In the genomic region with DNA sequence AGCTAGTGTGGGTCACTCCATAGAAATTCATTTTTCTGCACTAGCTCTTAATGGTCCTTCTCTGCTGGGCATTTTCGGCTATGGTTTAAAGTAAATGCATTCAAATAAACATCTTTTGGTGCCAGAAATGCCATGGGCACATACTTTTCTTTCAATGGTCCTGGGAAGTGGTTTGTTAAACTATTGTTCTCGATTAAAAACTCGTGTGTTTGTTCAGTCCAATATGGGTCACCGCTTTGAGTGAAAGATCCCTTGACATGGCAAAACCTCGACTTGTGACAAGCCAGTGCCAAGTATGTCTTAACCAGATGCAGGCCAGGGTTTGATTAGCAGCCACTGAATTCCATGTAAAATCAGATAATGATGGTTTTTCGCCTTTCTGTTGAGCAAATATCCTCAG, we compare ENCODE assay signal across 20 cellular contexts.
DNase-seq lines count a peak whose midpoint lies in the region; ATAC-seq and TF ChIP-seq lines count a peak whose summit lies in the region.
"Had no signal": no experiment of that assay in that cellular context is flagged by ENCODE, and none has a peak within 500 bp of the region (broad histone marks: within the 10 kb centered on the region; RNA-seq: fewer than 3 reads in every experiment).

No MANE protein-coding gene starts in this region.

- H3K27me3 Mint-ChIP-seq in stimulated activated naive B cell treated with anti-CD40 and anti-IgM and Interleukin-4, amounts not matched to agents 10 μg/mL and 1 μg/mL and 100 μg/mL, for 72 hours, result no peaks in the 10 kb centered on the region
- H3K27me3 Mint-ChIP-seq: CD4-positive, alpha-beta memory T cell had no signal

- DNase-seq in AG09319 (ENCODE audit: extremely low read depth, low read depth) (peak; percentile 49), astrocyte of the hippocampus (ENCODE audit: low read depth, low spot score) (peak; percentile 77), fibroblast of gingiva (ENCODE audit: low read depth) (peak; percentile 87), medulla oblongata (ENCODE audit: extremely low spot score) (no peak), CD1c-positive myeloid dendritic cell (ENCODE audit: extremely low spot score) (no peak), NCI-H1092 (lab: John Stamatoyannopoulos, UW) (no peak)
- DNase-seq in stimulated activated naive B cell treated with anti-CD40 and anti-IgM and Interleukin-4, amounts not matched to agents 10 μg/mL and 1 μg/mL and 100 μg/mL, for 72 hours, result no peak
- DNase-seq: AML-193; BE2C; Calu3; CD4-positive, alpha-beta memory T cell; COR-L47; DMS153; DND-41; GOT3; HFFc6 had no signal

- peaks cover 3% of the 10 kb centered on the region in 2 donors for H3K9me3 Mint-ChIP-seq in stimulated activated naive B cell treated with anti-CD40 and anti-IgM and Interleukin-4, amounts not matched to agents 10 μg/mL and 1 μg/mL and 100 μg/mL, for 72 hours

- no peaks in the 10 kb centered on the region for H3K36me3 Mint-ChIP-seq in stimulated activated naive B cell treated with anti-CD40 and anti-IgM and Interleukin-4, amounts not matched to agents 10 μg/mL and 1 μg/mL and 100 μg/mL, for 72 hours
- H3K36me3 Mint-ChIP-seq: CD14-positive monocyte; CD4-positive, alpha-beta memory T cell had no signal

- no peak overlapping the region for H3K4me3 Mint-ChIP-seq in stimulated activated naive B cell treated with anti-CD40 and anti-IgM and Interleukin-4, amounts not matched to agents 10 μg/mL and 1 μg/mL and 100 μg/mL, for 72 hours
- H3K4me3 Mint-ChIP-seq: CD14-positive monocyte; CD4-positive, alpha-beta memory T cell; HFFc6 had no signal

- no peak for ATAC-seq in stimulated activated naive B cell treated with anti-CD40 and anti-IgM and Interleukin-4, amounts not matched to agents 10 μg/mL and 1 μg/mL and 100 μg/mL, for 72 hours (replicated peaks)

- peak overlapping the region; percentile 58 for H3K27ac ChIP-seq in VCaP
- H3K27ac ChIP-seq: 22Rv1; BLaER1 treated with 17β-estradiol and CSF1 and Interleukin-3, amounts not matched to agents 10 nM and 100 nM had no signal

- TF ChIP-seq CTCF in AG09319 (IDR thresholded peaks at IDR 0.05; ENCODE audit: low read depth, low read length), result no peak
- no peak for TF ChIP-seq CTCF in VCaP (conservative IDR thresholded peaks at IDR 0.05)

- H3K27ac Mint-ChIP-seq in stimulated activated naive B cell treated with anti-CD40 and anti-IgM and Interleukin-4, amounts not matched to agents 10 μg/mL and 1 μg/mL and 100 μg/mL, for 72 hours, result no peak overlapping the region
- H3K27ac Mint-ChIP-seq: CD14-positive monocyte; CD4-positive, alpha-beta memory T cell; HFFc6 had no signal

- no peaks in the 10 kb centered on the region for H3K4me1 Mint-ChIP-seq in stimulated activated naive B cell treated with anti-CD40 and anti-IgM and Interleukin-4, amounts not matched to agents 10 μg/mL and 1 μg/mL and 100 μg/mL, for 72 hours
- H3K4me1 Mint-ChIP-seq: CD14-positive monocyte; CD4-positive, alpha-beta memory T cell had no signal

Comparison
In these comparisons a context has a peak if more than half of its experiments do, and no peak if none do; other contexts are left out.
1. DNase-seq: peak in AG09319 (single experiment), astrocyte of the hippocampus (single experiment) and fibroblast of gingiva (single experiment); none in medulla oblongata (single experiment), stimulated activated naive B cell treated with anti-CD40 and anti-IgM and Interleukin-4, amounts not matched to agents 10 μg/mL and 1 μg/mL and 100 μg/mL, for 72 hours (single experiment), CD1c-positive myeloid dendritic cell (single experiment) and NCI-H1092 (single experiment).